Comparison of ENCODE assay signal across 1 cellular context in the genomic region with DNA sequence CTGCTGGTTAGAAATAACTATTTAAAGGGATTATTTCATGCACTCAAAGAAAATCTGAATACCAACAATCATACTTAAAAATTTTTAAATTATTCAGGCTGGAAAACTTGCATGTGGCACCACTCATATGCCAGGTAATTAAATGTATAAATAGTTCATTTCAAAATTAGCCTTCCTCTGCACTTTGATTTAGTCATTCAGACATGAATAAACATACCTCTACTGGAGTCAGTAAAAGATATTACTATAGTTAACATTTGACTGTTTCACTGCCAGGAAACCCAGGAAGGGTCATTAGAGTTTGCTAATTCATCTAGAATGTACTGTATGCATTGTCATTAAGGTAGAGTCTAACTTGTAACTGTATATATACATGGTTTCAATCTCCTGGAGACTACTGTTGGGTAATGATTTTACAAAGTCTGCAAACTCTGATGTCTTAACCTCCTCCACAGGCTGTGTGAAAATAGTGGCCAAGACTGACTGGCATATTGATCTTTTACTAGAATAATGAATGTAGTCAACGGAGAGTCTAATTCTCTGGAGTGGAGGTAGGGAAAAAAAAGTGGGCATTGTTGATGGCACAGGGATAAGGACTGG.
TF ChIP-seq lines count a peak whose summit lies in the region.

No MANE protein-coding gene starts in this region.

TF ChIP-seq in SK-N-SH, 30 proteins besides CTCF, POLR2A, EP300 and RAD21 (continued from another document):
- no peak for TF ChIP-seq TAF1 (IDR thresholded peaks at IDR 0.05; ENCODE audit: borderline replicate concordance, low read depth, low read length)
TF ChIP-seq in SK-N-SH: peak in this region for 5.
